Comparison of ENCODE assay signal across 8 cellular contexts in the genomic region with DNA sequence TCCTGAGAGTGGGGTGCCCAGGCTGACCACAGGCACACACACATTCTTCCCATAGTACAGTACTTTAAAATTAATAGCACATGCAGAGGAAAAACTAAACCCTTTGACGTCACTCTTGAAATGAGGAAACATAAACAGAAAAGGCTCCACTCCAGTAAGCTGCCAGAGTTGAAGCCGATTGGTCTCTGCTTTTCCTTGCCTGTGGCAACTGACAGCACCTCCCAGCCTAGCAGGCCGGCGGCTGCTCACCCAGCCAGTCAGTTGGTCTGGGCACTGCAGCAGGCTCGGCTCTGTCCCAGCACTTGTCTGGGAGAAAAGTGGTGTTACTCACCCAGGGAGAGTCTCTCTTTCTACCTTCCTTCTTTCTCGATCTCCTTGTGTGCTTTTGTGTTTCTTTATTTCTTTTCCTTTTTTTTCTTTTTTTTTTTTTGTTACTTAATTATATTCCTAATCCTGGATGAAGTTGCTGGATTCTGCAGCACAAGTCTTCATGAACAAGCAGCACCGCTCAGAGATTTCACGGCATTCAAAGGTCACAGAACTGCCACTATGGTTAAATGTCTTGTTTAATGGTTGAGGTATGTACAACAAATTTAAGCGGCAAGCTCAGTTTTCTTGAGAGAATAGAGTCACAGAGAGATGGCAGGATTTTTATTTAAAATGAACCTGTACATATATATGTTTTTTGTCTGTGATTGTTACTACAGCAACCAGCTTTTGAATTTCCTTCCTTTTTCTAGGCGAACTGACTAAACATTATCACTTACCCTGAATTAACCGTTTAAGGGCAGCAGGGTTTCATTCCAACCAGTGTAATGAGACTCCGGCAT. TPM values are rescaled to one million over a fixed set of nuclear protein-coding genes. Genes with fewer than 3 reads are reported as not detected.
DNase-seq lines count a peak whose midpoint lies in the region; FAIRE-seq and TF ChIP-seq lines count a peak whose summit lies in the region.

A gene (plus strand): TSS at position 260 of the 830 bp plus-strand sequence.

- H2BK120ac ChIP-seq in H1 (replicated peaks; ENCODE audit: low read depth, low read length), result no peak within 1 kb of the TSS

- WGBS in H1 (ENCODE audit: extremely low coverage in 1 of 2, insufficient coverage in 1 of 2, insufficient read length in 1 of 2, insufficient replicate concordance in 2 of 2, low coverage in 1 of 2, low lambda C conversion rate in 2 of 2, missing lambda C conversion rate in 1 of 2), 2 experiments, result 66% methylated on average over 12 of the region's 12 CpGs; no CpG with 5 or more reads in 1 of the 2 experiments

- H3K23ac ChIP-seq in H1 (ENCODE audit: insufficient read length), result no peak within 1 kb of the TSS

- H3K4me2 ChIP-seq in H1 (ENCODE audit: insufficient read depth in 1 of 2, low read depth in 2 of 2, low read length in 2 of 2), result no peak within 1 kb of the TSS

- no peak within 1 kb of the TSS for H2BK20ac ChIP-seq in H1 (ENCODE audit: low read length)

- no peaks in the 10 kb centered on the region for H3K27me3 ChIP-seq in H1 (replicated peaks in 1 of 4; ENCODE audit: control insufficient read depth in 3 of 4, extremely low read depth in 1 of 4, insufficient read depth in 3 of 4, low read length in 3 of 4)

- FAIRE-seq in H1 (lab: Jason Lieb, UNC), result no peak

- H3K36me3 ChIP-seq in H1 (ENCODE audit: control insufficient read depth in 2 of 4, insufficient read depth in 4 of 4, low read length in 3 of 4), result no peaks in the 10 kb centered on the region

- no peak within 1 kb of the TSS for H3K9ac ChIP-seq in H1 (replicated peaks in 1 of 4; ENCODE audit: extremely low read depth in 1 of 4, low read depth in 3 of 4, low read length in 3 of 4)

- no peak within 1 kb of the TSS for H4K8ac ChIP-seq in H1 (ENCODE audit: extremely low read depth, insufficient read depth, low read length)

- CTCF ChIA-PET in activated CD4-positive, alpha-beta T cell treated with anti-CD3 and anti-CD28 coated beads, Interleukin-2, amount 10 ng/mL, durations not matched to agents 7 days and 5 days (lab: Charles Lee), result interaction anchor here (0.6 to 1.8 kb wide), 7 partner anchors 11 to 1389 kb away, joined by 3 to 6 read pairs (median 3); no protein-coding TSS in a partner anchor
- CTCF ChIA-PET in H1 (lab: Charles Lee; ENCODE audit: partially characterized antibody), result interaction anchor here (0.8 to 1.5 kb wide), 6 partner anchors 20 to 58 kb away, joined by 3 to 4 read pairs (median 3); no protein-coding TSS in a partner anchor

- peak; percentile 58 for DNase-seq in GM13976 (ENCODE audit: low spot score)
- DNase-seq in HFFc6, result peak; percentile 98
- DNase-seq in NCI-H1048 (lab: John Stamatoyannopoulos, UW), result peak; percentile 11
- DNase-seq in activated CD4-positive, alpha-beta T cell treated with anti-CD3 and anti-CD28 coated beads, Interleukin-2, amount 10 ng/mL, durations not matched to agents 7 days and 5 days, result peak; percentile 59
- DNase-seq in H1 (ENCODE audit: low read depth in 1 of 2, low spot score in 2 of 2), result peak; percentile 36 to 55
- peak; percentile 89 to 96 for DNase-seq in lung microvascular endothelial cell (ENCODE audit: low read depth in 2 of 2)
- DNase-seq in stimulated activated CD4-positive, alpha-beta T cell treated with anti-CD3 and anti-CD28 coated beads, TNF-alpha, amount 100 ng/mL, for 48 hours (ENCODE audit: low read depth in 3 of 3), result peak in 2 of 3 donors; percentile 15 to 22
- DNase-seq in NCI-H1105 treated with DMSO at 0.1 percent for 48 hours (lab: John Stamatoyannopoulos, UW), result no peak

- no peaks in the 10 kb centered on the region for H4K20me1 ChIP-seq in H1 (replicated peaks in 1 of 2; ENCODE audit: control insufficient read depth in 1 of 2, insufficient read depth in 2 of 2, low read length in 2 of 2)

- H2AFZ ChIP-seq in H1 (ENCODE audit: low read length), result no peak within 1 kb of the TSS

- H3K9me3 ChIP-seq in H1 (ENCODE audit: insufficient read depth in 2 of 2, low read depth in 1 of 2, low read length in 1 of 2), result no peaks in the 10 kb centered on the region

- H3K27ac Mint-ChIP-seq in HFFc6, result peak within 1 kb of the TSS; percentile 92
- H3K27ac Mint-ChIP-seq in activated CD4-positive, alpha-beta T cell treated with anti-CD3 and anti-CD28 coated beads, Interleukin-2, amount 10 ng/mL, durations not matched to agents 7 days and 5 days, result peak within 1 kb of the TSS; percentile 87

- H3K56ac ChIP-seq in H1 (replicated peaks; ENCODE audit: insufficient read length, low read depth, low read length), result no peak within 1 kb of the TSS

- H3K14ac ChIP-seq in H1 (ENCODE audit: insufficient read length), result no peak within 1 kb of the TSS

- H2BK12ac ChIP-seq in H1 (ENCODE audit: low read depth, low read length), result no peak within 1 kb of the TSS

- no peaks in the 10 kb centered on the region for H3K79me2 ChIP-seq in H1 (ENCODE audit: control insufficient read depth in 1 of 2, insufficient read depth in 2 of 2, low read length in 2 of 2)

- TF ChIP-seq CTCF in GM13976 (IDR thresholded peaks at IDR 0.05; ENCODE audit: borderline replicate concordance, control extremely low read depth, extremely low read depth, insufficient read depth, missing control alignments) (no peak), HFFc6 (IDR thresholded peaks at IDR 0.05) (no peak), H1 (IDR thresholded peaks at IDR 0.05; ENCODE audit: control extremely low read depth in 1 of 3, insufficient read depth in 1 of 3, low read depth in 1 of 3, low read length in 3 of 3) (no peak)

- no peak for TF ChIP-seq POLR2A in H1 (IDR thresholded peaks at IDR 0.05; ENCODE audit: control extremely low read depth in 1 of 2, low read depth in 2 of 2, low read length in 2 of 2)

- H2AK5ac ChIP-seq in H1 (ENCODE audit: low read depth, low read length), result no peak within 1 kb of the TSS

- no peak within 1 kb of the TSS for H3K4me3 ChIP-seq in H1 (ENCODE audit: extremely low read depth in 1 of 4, insufficient read depth in 2 of 4, low read depth in 3 of 4, low read length in 4 of 4)

- no peaks in the 10 kb centered on the region for H3K79me1 ChIP-seq in H1 (ENCODE audit: low read depth, low read length)

- no peak within 1 kb of the TSS for H2BK5ac ChIP-seq in H1 (ENCODE audit: low read depth, low read length)

- no peak for TF ChIP-seq EP300 in H1 (IDR thresholded peaks at IDR 0.05; ENCODE audit: borderline replicate concordance in 1 of 2, low read depth in 2 of 2, low read length in 2 of 2)

- no peak within 1 kb of the TSS for H2BK15ac ChIP-seq in H1 (ENCODE audit: low read length)

- H3K4me1 ChIP-seq in H1 (replicated peaks in 1 of 4; ENCODE audit: control insufficient read depth in 3 of 4, insufficient read depth in 4 of 4, low read length in 3 of 4), result no peaks in the 10 kb centered on the region

- H3K9me3 Mint-ChIP-seq in HFFc6, result no peaks in the 10 kb centered on the region
- H3K9me3 Mint-ChIP-seq in activated CD4-positive, alpha-beta T cell treated with anti-CD3 and anti-CD28 coated beads, Interleukin-2, amount 10 ng/mL, durations not matched to agents 7 days and 5 days, result no peaks in the 10 kb centered on the region

- H3K18ac ChIP-seq in H1 (ENCODE audit: extremely low read depth, low read length), result no peak within 1 kb of the TSS

- peak within 1 kb of the TSS; percentile 89 for H3K4me3 Mint-ChIP-seq in HFFc6
- H3K4me3 Mint-ChIP-seq in activated CD4-positive, alpha-beta T cell treated with anti-CD3 and anti-CD28 coated beads, Interleukin-2, amount 10 ng/mL, durations not matched to agents 7 days and 5 days, result peak within 1 kb of the TSS; percentile 71

- H4K91ac ChIP-seq in H1 (replicated peaks; ENCODE audit: insufficient read length, low read length), result no peak within 1 kb of the TSS

- in situ Hi-C loops in GM13976 (cut with MboI; ENCODE audit: low sequenced_read_pairs, unreplicated experiment), result no loop called here

- no peaks in the 10 kb centered on the region; the same call in 1 of the 2 replicates for H3K36me3 Mint-ChIP-seq in HFFc6 (ENCODE audit: low read depth)
- H3K36me3 Mint-ChIP-seq in activated CD4-positive, alpha-beta T cell treated with anti-CD3 and anti-CD28 coated beads, Interleukin-2, amount 10 ng/mL, durations not matched to agents 7 days and 5 days (ENCODE audit: low read depth), result peaks cover 2% of the 10 kb centered on the region

- TF ChIP-seq RAD21 in H1 (IDR thresholded peaks at IDR 0.05 in 1 of 2, conservative IDR thresholded peaks at IDR 0.05 in 1 of 2; ENCODE audit: low read depth in 2 of 2, low read length in 2 of 2), result no peak

- H3K4ac ChIP-seq in H1 (replicated peaks; ENCODE audit: insufficient read length, low read depth, low read length), result no peak within 1 kb of the TSS

- H3K27ac ChIP-seq in H1 (ENCODE audit: low read depth, low read length), result no peak within 1 kb of the TSS

- H4K5ac ChIP-seq in H1 (ENCODE audit: insufficient read length, low read depth, low read length), result no peak within 1 kb of the TSS

- H3K4me1 Mint-ChIP-seq in HFFc6 (ENCODE audit: low read depth), result peaks cover 41% of the 10 kb centered on the region
- peaks cover 26% of the 10 kb centered on the region for H3K4me1 Mint-ChIP-seq in activated CD4-positive, alpha-beta T cell treated with anti-CD3 and anti-CD28 coated beads, Interleukin-2, amount 10 ng/mL, durations not matched to agents 7 days and 5 days

- H3K23me2 ChIP-seq in H1 (ENCODE audit: low read depth, low read length), result no peaks in the 10 kb centered on the region

- H3K27me3 Mint-ChIP-seq in HFFc6 (ENCODE audit: insufficient read depth), result no peaks in the 10 kb centered on the region
- H3K27me3 Mint-ChIP-seq in activated CD4-positive, alpha-beta T cell treated with anti-CD3 and anti-CD28 coated beads, Interleukin-2, amount 10 ng/mL, durations not matched to agents 7 days and 5 days, result no peaks in the 10 kb centered on the region

- POLR2A ChIA-PET in activated CD4-positive, alpha-beta T cell treated with anti-CD3 and anti-CD28 coated beads, Interleukin-2, amount 10 ng/mL, durations not matched to agents 7 days and 5 days (lab: Charles Lee), result no interaction called here
- POLR2A ChIA-PET in H1 (lab: Charles Lee; ENCODE audit: partially characterized antibody), result no interaction called here

RNA-seq across cellular contexts. Expression of the gene that starts here (rescaled TPM):
- 1 to 10 TPM; 1.2 to 5.8 (median 4.5) TPM for total RNA-seq in HFFc6 (2021; fragmentation: NEBNext Ultra II Directional; extraction: Animal tissue kit (Norgen Biotek cat#: 25700))
- 1 to 10 TPM in 1 of 2 experiments, under 1 TPM in 1; 0.57 to 1.2 TPM for total RNA-seq in activated CD4-positive, alpha-beta T cell treated with anti-CD3 and anti-CD28 coated beads, Interleukin-2, amount 10 ng/mL, durations not matched to agents 7 days and 5 days
- not detected in 2 replicates for total RNA-seq in H1 (2021; fragmentation: NEBNext Ultra II Directional; extraction: Animal tissue kit (Norgen Biotek cat#: 25700))
- not detected in 2 replicates for polyA plus RNA-seq in H1 (2011; rRNA removed)
- not detected for polyA plus RNA-seq in H1 (2011; cell fraction: cytosol; rRNA removed)
- not detected for polyA plus RNA-seq in H1 (2011; cell fraction: nucleus; rRNA removed)
- polyA plus RNA-seq in H1 (2012, experiment 1 of 2), result not detected in 4 replicates
- polyA plus RNA-seq in H1 (2012, experiment 2 of 2), result not detected
- polyA plus RNA-seq in H1 (2013, experiment 1 of 2), result not detected
- 0.02 TPM for polyA plus RNA-seq in H1 (2013, experiment 2 of 2)
- not detected in 2 replicates for polyA minus RNA-seq in H1 (2011; rRNA and poly(A)+ RNA removed)
- polyA minus RNA-seq in H1 (2011; cell fraction: cytosol; rRNA and poly(A)+ RNA removed), result not detected
- not detected for polyA minus RNA-seq in H1 (2011; cell fraction: nucleus; rRNA and poly(A)+ RNA removed)
- total RNA-seq in lung microvascular endothelial cell, result 6.8 and 19.4 TPM in 2 replicates

Comparison
In these comparisons a context has a peak if more than half of its experiments do, and no peak if none do; other contexts are left out.
1. Peak in DNase-seq in H1; RNA of the gene not detected or under 1 TPM.